ENCODE assay signal across 12 cellular contexts in the genomic region with DNA sequence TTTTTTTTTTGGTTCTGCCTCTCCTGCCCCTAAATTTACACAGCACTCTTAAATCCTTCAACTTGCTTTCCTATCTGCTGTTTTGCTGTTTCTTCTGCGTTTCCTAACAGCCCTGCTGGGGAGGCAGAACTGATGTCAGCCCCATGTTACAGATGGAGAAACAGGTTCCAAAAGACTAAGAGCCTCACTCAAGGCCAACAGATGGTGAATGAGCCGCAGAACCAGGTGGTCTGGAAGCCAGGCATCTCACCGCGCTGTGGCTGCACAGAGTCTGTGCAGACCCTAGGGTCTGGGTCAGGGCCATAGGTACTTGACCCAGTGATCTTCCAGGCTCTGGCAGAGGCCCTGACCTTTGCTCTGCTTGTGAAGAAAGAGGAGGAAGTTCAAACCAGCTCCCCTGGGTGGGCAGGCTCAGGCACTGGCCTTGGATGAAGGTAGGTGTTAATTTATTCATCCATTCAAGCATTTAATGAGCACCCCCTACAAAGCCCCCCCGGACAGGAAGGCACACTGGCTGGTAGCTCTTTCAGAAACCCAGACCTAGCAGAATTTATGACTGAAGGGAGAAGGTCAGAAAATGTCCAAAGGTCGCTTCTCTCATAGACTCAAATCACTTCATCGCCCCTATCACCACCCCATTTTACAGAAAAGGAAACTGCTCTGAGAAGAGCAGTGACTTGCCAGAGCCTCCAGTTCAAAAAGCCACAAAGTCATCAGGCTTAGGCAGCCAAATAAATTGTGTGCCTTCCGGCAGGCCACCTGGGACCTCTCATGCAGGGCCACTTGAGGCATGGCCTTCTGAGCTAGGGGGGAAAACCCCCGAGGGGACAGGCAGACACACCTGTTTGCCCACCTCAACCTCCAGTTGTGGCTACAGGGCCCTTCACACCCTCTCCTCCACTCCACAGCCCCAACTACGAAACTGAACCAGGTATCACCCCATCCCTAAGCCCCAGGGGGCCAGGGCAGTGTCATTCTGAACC. TPM values are rescaled to one million over a fixed set of nuclear protein-coding genes. Genes with fewer than 3 reads are reported as not detected.
DNase-seq lines count a peak whose midpoint lies in the region; ATAC-seq, FAIRE-seq and TF ChIP-seq lines count a peak whose summit lies in the region.
"Had no signal": no experiment of that assay in that cellular context is flagged by ENCODE, and none has a peak within 500 bp of the region (broad histone marks: within the 10 kb centered on the region; RNA-seq: fewer than 3 reads in every experiment).

No MANE protein-coding gene starts in this region.

- no peaks in the 10 kb centered on the region for H3K36me3 Mint-ChIP-seq in brain

- peak overlapping the region in 3 of 5 experiments; percentile 24 to 64 (median 25) for H3K27ac Mint-ChIP-seq in brain
- H3K27ac Mint-ChIP-seq: activated CD8-positive, alpha-beta T cell treated with anti-CD3 and anti-CD28 coated beads, Interleukin-2, amount 10 ng/mL, durations not matched to agents 7 days and 5 days had no signal

- DNase-seq in NCI-H1694 treated with DMSO at 0.1 percent for 48 hours (lab: John Stamatoyannopoulos, UW) (peak; percentile 33), NCI-H1694 (lab: John Stamatoyannopoulos, UW) (no peak), superior temporal gyrus (ENCODE audit: extremely low spot score) (peak; percentile 26), D721Med (ENCODE audit: insufficient read length, low spot score) (no peak), 8988T (no peak)
- DNase-seq: activated CD8-positive, alpha-beta T cell treated with anti-CD3 and anti-CD28 coated beads, Interleukin-2, amount 10 ng/mL, durations not matched to agents 7 days and 5 days; NCI-H226 had no signal

- no peak for FAIRE-seq in D721Med (lab: Jason Lieb, UNC)
- FAIRE-seq: A204.1, endothelial cell of umbilical vein had no signal

- peaks cover 30% of the 10 kb centered on the region for H3K4me1 Mint-ChIP-seq in brain

- peaks cover 49% of the 10 kb centered on the region for H3K27me3 Mint-ChIP-seq in brain

- ATAC-seq in HG02763 (IDR thresholded peaks at IDR 0.05; ENCODE audit: unreplicated experiment) (peak; percentile 42), HG03280 (IDR thresholded peaks at IDR 0.05; ENCODE audit: unreplicated experiment) (no peak)
- ATAC-seq: activated CD8-positive, alpha-beta T cell treated with anti-CD3 and anti-CD28 coated beads, Interleukin-2, amount 10 ng/mL, durations not matched to agents 7 days and 5 days had no signal

- H3K9me3 Mint-ChIP-seq in brain, result no peaks in the 10 kb centered on the region

- H3K4me3 Mint-ChIP-seq in brain, result peak overlapping the region in 1 of 5 experiments; percentile 35
- H3K4me3 Mint-ChIP-seq: activated CD8-positive, alpha-beta T cell treated with anti-CD3 and anti-CD28 coated beads, Interleukin-2, amount 10 ng/mL, durations not matched to agents 7 days and 5 days had no signal

- TF ChIP-seq CTCF in brain (conservative IDR thresholded peaks at IDR 0.05) (no peak), D721Med (IDR thresholded peaks at IDR 0.05; ENCODE audit: insufficient read depth, missing control alignments) (no peak)

RNA-seq across cellular contexts. Expression of gene CHDH, which starts 2.7 kb away (rescaled TPM):
- polyA plus RNA-seq in brain (ENCODE audit: insufficient read depth, low read depth, low replicate concordance), result 5.5 TPM

RNA-seq across cellular contexts. Expression of gene IL17RB, which starts 2.9 kb away (rescaled TPM):
- 8.7 TPM for polyA plus RNA-seq in brain (ENCODE audit: insufficient read depth, low read depth, low replicate concordance)

RNA-seq across cellular contexts. Expression of gene ACTR8, which starts 38.5 kb away (rescaled TPM):
- polyA plus RNA-seq in brain (ENCODE audit: insufficient read depth, low read depth, low replicate concordance), result 15.3 TPM

RNA-seq across cellular contexts. Expression of gene SELENOK, which starts 48.2 kb away (rescaled TPM):
- 66.3 TPM for polyA plus RNA-seq in brain (ENCODE audit: insufficient read depth, low read depth, low replicate concordance)

Comparison
In these comparisons a context has a peak if more than half of its experiments do, and no peak if none do; other contexts are left out.
1. DNase-seq: peak in NCI-H1694 treated with DMSO at 0.1 percent for 48 hours (single experiment) and superior temporal gyrus (single experiment); none in NCI-H1694 (single experiment), D721Med (single experiment) and 8988T (single experiment).